In genomic region chr13:27920677-27921420, GRCh38 we compare ENCODE assay signal across 8 cellular contexts. TPM values are rescaled to one million over a fixed set of nuclear protein-coding genes. Genes with fewer than 3 reads are reported as not detected.
DNase-seq lines count a peak whose midpoint lies in the region; ATAC-seq and TF ChIP-seq lines count a peak whose summit lies in the region.

No MANE protein-coding gene starts in this region.

- CTCF ChIA-PET in activated CD4-positive, alpha-beta T cell treated with anti-CD3 and anti-CD28 coated beads, Interleukin-2, amount 10 ng/mL, durations not matched to agents 7 days and 5 days (lab: Charles Lee) = interaction anchor here (1.3 to 1.9 kb wide), 3 partner anchors 33 to 64 kb away, joined by 3 to 8 read pairs (median 6); no protein-coding TSS in a partner anchor

- DNase-seq in activated CD4-positive, alpha-beta T cell treated with anti-CD3 and anti-CD28 coated beads, Interleukin-2, amount 10 ng/mL, durations not matched to agents 7 days and 5 days = no peak
- no peak for DNase-seq in activated CD4-positive, alpha-beta T cell treated with anti-CD3 and anti-CD28 coated beads, Interleukin-2, amount 50 U/mL, for 4 hours
- DNase-seq in WERI-Rb-1 (peak; percentile 40), heart right ventricle (no peak), NCI-H446 treated with DMSO at 0.1 percent for 48 hours (lab: John Stamatoyannopoulos, UW) (no peak), globus pallidus (ENCODE audit: low spot score) (no peak), SK-N-DZ (ENCODE audit: low spot score) (no peak)

- no peak overlapping the region for H3K27ac Mint-ChIP-seq in activated CD4-positive, alpha-beta T cell treated with anti-CD3 and anti-CD28 coated beads, Interleukin-2, amount 10 ng/mL, durations not matched to agents 7 days and 5 days

- POLR2A ChIA-PET in activated CD4-positive, alpha-beta T cell treated with anti-CD3 and anti-CD28 coated beads, Interleukin-2, amount 10 ng/mL, durations not matched to agents 7 days and 5 days (lab: Charles Lee) = no interaction called here

- H3K9me3 ChIP-seq in WERI-Rb-1 (ENCODE audit: severe bottlenecking) (peaks cover 80% of the 10 kb centered on the region), heart right ventricle (no peaks in the 10 kb centered on the region)

- peak overlapping the region; percentile 42 for H3K4me3 ChIP-seq in WERI-Rb-1 (ENCODE audit: low read depth, low read length)
- peak overlapping the region in 9 of 10 donors; percentile 15 to 47 (median 41) for H3K4me3 ChIP-seq in heart right ventricle
- H3K4me3 ChIP-seq in skin epidermis = peak overlapping the region in 6 of 7 experiments; percentile 1 to 36 (median 21)

- ATAC-seq in heart right ventricle = peak in 6 of 8 donors; percentile 8 to 39 (median 32)

- intact Hi-C loops in heart right ventricle (cut with DNase I) = no loop called here

- H3K4me1 ChIP-seq in heart right ventricle = peaks cover 7 to 50% (median 38%) of the 10 kb centered on the region in 9 donors

- H3K27ac ChIP-seq in WERI-Rb-1 (no peak overlapping the region), heart right ventricle (no peak overlapping the region), skin epidermis (no peak overlapping the region)

- TF ChIP-seq CTCF in WERI-Rb-1 (IDR thresholded peaks at IDR 0.05; ENCODE audit: low read depth, low read length) (0 out of 2 replicates have a peak, but pooled peaks have one; percentile 7), heart right ventricle (IDR thresholded peaks at IDR 0.05) (no peak)

- H3K27me3 Mint-ChIP-seq in activated CD4-positive, alpha-beta T cell treated with anti-CD3 and anti-CD28 coated beads, Interleukin-2, amount 10 ng/mL, durations not matched to agents 7 days and 5 days = peaks cover 82% of the 10 kb centered on the region

- H3K27me3 ChIP-seq in WERI-Rb-1 (ENCODE audit: insufficient read depth, low read depth, severe bottlenecking) (peaks cover 100% of the 10 kb centered on the region), heart right ventricle (peaks cover 55 to 100% (median 100%) of the 10 kb centered on the region in 7 donors)

- H3K36me3 ChIP-seq in WERI-Rb-1 (no peaks in the 10 kb centered on the region), heart right ventricle (no peaks in the 10 kb centered on the region)

- H3K9me3 Mint-ChIP-seq in activated CD4-positive, alpha-beta T cell treated with anti-CD3 and anti-CD28 coated beads, Interleukin-2, amount 10 ng/mL, durations not matched to agents 7 days and 5 days = no peaks in the 10 kb centered on the region

- H3K36me3 Mint-ChIP-seq in activated CD4-positive, alpha-beta T cell treated with anti-CD3 and anti-CD28 coated beads, Interleukin-2, amount 10 ng/mL, durations not matched to agents 7 days and 5 days (ENCODE audit: low read depth) = peaks cover 6% of the 10 kb centered on the region

- H3K4me3 Mint-ChIP-seq in activated CD4-positive, alpha-beta T cell treated with anti-CD3 and anti-CD28 coated beads, Interleukin-2, amount 10 ng/mL, durations not matched to agents 7 days and 5 days = peak overlapping the region; percentile 49

- peaks cover 15% of the 10 kb centered on the region for H3K4me1 Mint-ChIP-seq in activated CD4-positive, alpha-beta T cell treated with anti-CD3 and anti-CD28 coated beads, Interleukin-2, amount 10 ng/mL, durations not matched to agents 7 days and 5 days

- 0 to 1% methylated on average over 40 of the region's 40 CpGs for WGBS in heart right ventricle, 2 donors

RNA-seq across cellular contexts. Expression of gene PDX1, which starts 1.0 kb away (rescaled TPM):
- not detected for total RNA-seq in activated CD4-positive, alpha-beta T cell treated with anti-CD3 and anti-CD28 coated beads, Interleukin-2, amount 10 ng/mL, durations not matched to agents 7 days and 5 days
- total RNA-seq in heart right ventricle = not detected
- not detected for polyA plus RNA-seq in heart right ventricle
- polyA plus RNA-seq in SK-N-DZ (2014; cell fraction: cytosol; rRNA removed) = not detected in 2 replicates
- not detected in 2 replicates for polyA plus RNA-seq in SK-N-DZ (2014; cell fraction: nucleus; rRNA removed)

RNA-seq across cellular contexts. Expression of gene CDX2, which starts 48.3 kb away (rescaled TPM):
- not detected for total RNA-seq in activated CD4-positive, alpha-beta T cell treated with anti-CD3 and anti-CD28 coated beads, Interleukin-2, amount 10 ng/mL, durations not matched to agents 7 days and 5 days
- total RNA-seq in heart right ventricle = not detected
- polyA plus RNA-seq in heart right ventricle = not detected
- not detected in 2 replicates for polyA plus RNA-seq in SK-N-DZ (2014; cell fraction: cytosol; rRNA removed)
- polyA plus RNA-seq in SK-N-DZ (2014; cell fraction: nucleus; rRNA removed) = not detected in 2 replicates
